ENCODE assay signal across 9 cellular contexts in genomic region chr2:67616749-67617148, GRCh38.
DNase-seq lines count a peak whose midpoint lies in the region; ATAC-seq, FAIRE-seq and TF ChIP-seq lines count a peak whose summit lies in the region.
"Had no signal": no experiment of that assay in that cellular context is flagged by ENCODE, and none has a peak within 500 bp of the region (broad histone marks: within the 10 kb centered on the region; RNA-seq: fewer than 3 reads in every experiment).

No MANE protein-coding gene starts in this region.

- no peaks in the 10 kb centered on the region for H4K20me1 ChIP-seq in astrocyte (ENCODE audit: insufficient read depth, low read length)

- H3K9me3 ChIP-seq in astrocyte (ENCODE audit: insufficient read depth, low read depth, low read length) (no peaks in the 10 kb centered on the region), gastroesophageal sphincter (no peaks in the 10 kb centered on the region)

- H3K79me2 ChIP-seq in astrocyte (ENCODE audit: insufficient read depth, low read length): no peaks in the 10 kb centered on the region

- FAIRE-seq in astrocyte (lab: Jason Lieb, UNC): no peak

- no peak overlapping the region for H3K9ac ChIP-seq in astrocyte (ENCODE audit: low read length)

- H3K27me3 ChIP-seq in astrocyte (ENCODE audit: insufficient read depth, low read length) (no peaks in the 10 kb centered on the region), gastroesophageal sphincter (no peaks in the 10 kb centered on the region)

- no peak for TF ChIP-seq POLR2A in gastroesophageal sphincter (IDR thresholded peaks at IDR 0.05)

- no peak for TF ChIP-seq EP300 in gastroesophageal sphincter (IDR thresholded peaks at IDR 0.05)

- H2AFZ ChIP-seq in astrocyte (ENCODE audit: low read depth, low read length): no peak overlapping the region

- DNase-seq in astrocyte (ENCODE audit: low read depth): peak; percentile 94
- DNase-seq in skeletal muscle cell (ENCODE audit: low read depth): peak; percentile 63
- no peak for DNase-seq in activated CD4-positive, alpha-beta T cell treated with anti-CD3 and anti-CD28 coated beads, Interleukin-2, amount 50 U/mL, for 48 hours
- DNase-seq in stimulated activated effector memory CD8-positive, alpha-beta T cell treated with anti-CD3 and anti-CD28 coated beads, Interleukin-12 subunit alpha, Interleukin-12 subunit beta, amount 100 ng/mL, for 72 hours (ENCODE audit: low spot score in 2 of 2): no peak
- DNase-seq: activated effector memory CD4-positive, alpha-beta T cell treated with Interleukin-2 at 50 U/mL for 16 hours had no signal

- no peaks in the 10 kb centered on the region for H3K36me3 Mint-ChIP-seq in astrocyte (ENCODE audit: low read depth, unreplicated experiment)
- no peaks in the 10 kb centered on the region for H3K36me3 Mint-ChIP-seq in stimulated activated effector memory CD8-positive, alpha-beta T cell treated with anti-CD3 and anti-CD28 coated beads, Interleukin-12 subunit alpha, Interleukin-12 subunit beta, amount 100 ng/mL, for 72 hours

- no peaks in the 10 kb centered on the region for H3K27me3 Mint-ChIP-seq in astrocyte (ENCODE audit: low read depth, unreplicated experiment)

- no peak overlapping the region for H3K4me3 Mint-ChIP-seq in astrocyte (ENCODE audit: unreplicated experiment)
- no peak overlapping the region for H3K4me3 Mint-ChIP-seq in stimulated activated effector memory CD8-positive, alpha-beta T cell treated with anti-CD3 and anti-CD28 coated beads, Interleukin-12 subunit alpha, Interleukin-12 subunit beta, amount 100 ng/mL, for 72 hours

- H3K4me2 ChIP-seq in astrocyte (ENCODE audit: low read length): no peak overlapping the region

- WGBS in gastroesophageal sphincter (ENCODE audit: low coverage in 1 of 2), 2 donors: 0 to 18% methylated on average over 1 of the region's 1 CpG

- no peaks in the 10 kb centered on the region for H3K36me3 ChIP-seq in astrocyte (ENCODE audit: insufficient read depth, low read length)
- no peaks in the 10 kb centered on the region for H3K36me3 ChIP-seq in gastroesophageal sphincter

- peaks cover under 1% of the 10 kb centered on the region for H3K9me3 Mint-ChIP-seq in astrocyte (ENCODE audit: unreplicated experiment)
- H3K9me3 Mint-ChIP-seq in stimulated activated effector memory CD8-positive, alpha-beta T cell treated with anti-CD3 and anti-CD28 coated beads, Interleukin-12 subunit alpha, Interleukin-12 subunit beta, amount 100 ng/mL, for 72 hours: no peaks in the 10 kb centered on the region

- no peak for TF ChIP-seq CTCF in astrocyte (IDR thresholded peaks at IDR 0.05; ENCODE audit: insufficient read depth, low read depth, low read length)
- TF ChIP-seq CTCF in gastroesophageal sphincter (IDR thresholded peaks at IDR 0.05): no peak

- H3K27ac ChIP-seq in astrocyte (ENCODE audit: low read depth, low read length) (no peak overlapping the region), gastroesophageal sphincter (peak overlapping the region in 1 of 4 donors; percentile 6)

- H3K4me1 ChIP-seq in astrocyte (ENCODE audit: insufficient read depth, low read length) (peaks cover 4% of the 10 kb centered on the region), gastroesophageal sphincter (peaks cover 0 to 7% (median 3%) of the 10 kb centered on the region in 3 donors)

- peak; percentile 61 for ATAC-seq in GM18873 (IDR thresholded peaks at IDR 0.05; ENCODE audit: low FRiP score, unreplicated experiment)
- ATAC-seq in HG02884 (IDR thresholded peaks at IDR 0.05; ENCODE audit: unreplicated experiment): peak; percentile 89
- ATAC-seq in activated CD4-positive, CD25-positive, alpha-beta regulatory T cell treated with anti-CD3 and anti-CD28 coated beads, Interleukin-2, amount 50 U/mL, for 24 hours: no peak
- no peak for ATAC-seq in stimulated activated effector memory CD8-positive, alpha-beta T cell treated with anti-CD3 and anti-CD28 coated beads, Interleukin-12 subunit alpha, Interleukin-12 subunit beta, amount 100 ng/mL, for 72 hours
- no peak for ATAC-seq in gastroesophageal sphincter

- no peak overlapping the region for H3K4me3 ChIP-seq in astrocyte (ENCODE audit: insufficient read depth, low read depth, low read length)
- no peak overlapping the region for H3K4me3 ChIP-seq in skeletal muscle cell (ENCODE audit: low read depth, low read length)
- no peak overlapping the region for H3K4me3 ChIP-seq in gastroesophageal sphincter

- H3K27ac Mint-ChIP-seq in astrocyte (ENCODE audit: unreplicated experiment): no peak overlapping the region
- no peak overlapping the region for H3K27ac Mint-ChIP-seq in stimulated activated effector memory CD8-positive, alpha-beta T cell treated with anti-CD3 and anti-CD28 coated beads, Interleukin-12 subunit alpha, Interleukin-12 subunit beta, amount 100 ng/mL, for 72 hours

- H3K4me1 Mint-ChIP-seq in astrocyte (ENCODE audit: low read depth, unreplicated experiment): peaks cover 10% of the 10 kb centered on the region
- H3K4me1 Mint-ChIP-seq in stimulated activated effector memory CD8-positive, alpha-beta T cell treated with anti-CD3 and anti-CD28 coated beads, Interleukin-12 subunit alpha, Interleukin-12 subunit beta, amount 100 ng/mL, for 72 hours: no peaks in the 10 kb centered on the region

Comparison
In these comparisons a context has a peak if more than half of its experiments do, and no peak if none do; other contexts are left out.
1. ATAC-seq: peak in GM18873 (single experiment) and HG02884 (single experiment); none in activated CD4-positive, CD25-positive, alpha-beta regulatory T cell treated with anti-CD3 and anti-CD28 coated beads, Interleukin-2, amount 50 U/mL, for 24 hours (0 of 2), stimulated activated effector memory CD8-positive, alpha-beta T cell treated with anti-CD3 and anti-CD28 coated beads, Interleukin-12 subunit alpha, Interleukin-12 subunit beta, amount 100 ng/mL, for 72 hours (single experiment) and gastroesophageal sphincter (single experiment).
2. DNase-seq: peak in astrocyte (single experiment) and skeletal muscle cell (single experiment); none in activated CD4-positive, alpha-beta T cell treated with anti-CD3 and anti-CD28 coated beads, Interleukin-2, amount 50 U/mL, for 48 hours (0 of 2) and stimulated activated effector memory CD8-positive, alpha-beta T cell treated with anti-CD3 and anti-CD28 coated beads, Interleukin-12 subunit alpha, Interleukin-12 subunit beta, amount 100 ng/mL, for 72 hours (0 of 2).